Comparison of ENCODE assay signal across 23 cellular contexts in genomic region chr22:35378547-35379078, GRCh38. TPM values are rescaled to one million over a fixed set of nuclear protein-coding genes. Genes with fewer than 3 reads are reported as not detected.
A peak's percentile ranks its signal among the peaks of the same experiment; 100 is the strongest.
DNase-seq lines count a peak whose midpoint lies in the region; ATAC-seq, FAIRE-seq and TF ChIP-seq lines count a peak whose summit lies in the region.
"Had no signal": no experiment of that assay in that cellular context is flagged by ENCODE, and none has a peak within 500 bp of the region (broad histone marks: within the 10 kb centered on the region; RNA-seq: fewer than 3 reads in every experiment).

No MANE protein-coding gene starts in this region.

- no peak overlapping the region for H3K4me3 Mint-ChIP-seq in activated T-helper 2 cell treated with anti-CD3 and anti-CD28 coated beads, Interferon-gamma antibody, Interleukin-2, Interleukin-4, amounts not matched to agents 10 μg/mL and 5 μg/mL and 100 μg/mL, durations not matched to agents 14 hours and 24 hours and 36 hours (ENCODE audit: low read depth)
- H3K4me3 Mint-ChIP-seq: activated CD4-positive, alpha-beta memory T cell treated with anti-CD3 and anti-CD28 coated beads for 36 hours; T-helper 17 cell had no signal

- peaks cover 0 to 11% (median 5%) of the 10 kb centered on the region in 11 experiments; a peak in 8 of 22 replicates for H3K36me3 ChIP-seq in BLaER1 treated with 17β-estradiol and CSF1 and Interleukin-3, amounts not matched to agents 10 nM and 100 nM
- H3K36me3 ChIP-seq in OCI-LY7 (ENCODE audit: insufficient read depth, low read length) = no peaks in the 10 kb centered on the region
- peaks cover 6% of the 10 kb centered on the region; the same call in 1 of the 2 replicates for H3K36me3 ChIP-seq in iPS-20b (ENCODE audit: insufficient read depth, low read depth, low read length)
- H3K36me3 ChIP-seq in small intestine (ENCODE audit: control insufficient read depth in 2 of 2, insufficient read depth in 2 of 2, low read length in 2 of 2) = no peaks in the 10 kb centered on the region
- peaks cover 5% of the 10 kb centered on the region; the same call in 1 of the 2 replicates for H3K36me3 ChIP-seq in GM23248 (ENCODE audit: low read depth)
- H3K36me3 ChIP-seq: lower lobe of right lung, ovary had no signal

- peaks cover 15% of the 10 kb centered on the region for H3K27me3 Mint-ChIP-seq in activated T-helper 2 cell treated with anti-CD3 and anti-CD28 coated beads, Interferon-gamma antibody, Interleukin-2, Interleukin-4, amounts not matched to agents 10 μg/mL and 5 μg/mL and 100 μg/mL, durations not matched to agents 14 hours and 24 hours and 36 hours (ENCODE audit: low read depth)

- FAIRE-seq in small intestine (lab: Jason Lieb, UNC) = no peak
- FAIRE-seq in GM12892 (lab: Jason Lieb, UNC) = no peak
- FAIRE-seq: endometrium had no signal

- peak overlapping the region in 10 of 11 experiments; percentile 85 to 99 (median 96); a peak in 19 of 22 replicates for H3K27ac ChIP-seq in BLaER1 treated with 17β-estradiol and CSF1 and Interleukin-3, amounts not matched to agents 10 nM and 100 nM
- no peak overlapping the region for H3K27ac ChIP-seq in OCI-LY7 (ENCODE audit: low read depth, low read length, poor library complexity, severe bottlenecking)
- peak overlapping the region; percentile 89 for H3K27ac ChIP-seq in iPS-20b (ENCODE audit: low read length)
- peak overlapping the region; percentile 94 to 95 for H3K27ac ChIP-seq in small intestine (ENCODE audit: low read depth in 1 of 2, low read length in 1 of 2)
- H3K27ac ChIP-seq in GM23248 = no peak overlapping the region
- H3K27ac ChIP-seq: SJCRH30, VCaP had no signal

- no peak overlapping the region for H3K27ac Mint-ChIP-seq in activated T-helper 2 cell treated with anti-CD3 and anti-CD28 coated beads, Interferon-gamma antibody, Interleukin-2, Interleukin-4, amounts not matched to agents 10 μg/mL and 5 μg/mL and 100 μg/mL, durations not matched to agents 14 hours and 24 hours and 36 hours
- H3K27ac Mint-ChIP-seq: activated CD4-positive, alpha-beta memory T cell treated with anti-CD3 and anti-CD28 coated beads for 36 hours; naive B cell; T-helper 17 cell had no signal

- peaks cover 64% of the 10 kb centered on the region for H3F3A ChIP-seq in GM23248 (ENCODE audit: insufficient read depth)

- peaks cover 0 to 42% (median 35%) of the 10 kb centered on the region in 11 experiments; a peak in 18 of 22 replicates for H3K27me3 ChIP-seq in BLaER1 treated with 17β-estradiol and CSF1 and Interleukin-3, amounts not matched to agents 10 nM and 100 nM
- H3K27me3 ChIP-seq in iPS-20b (ENCODE audit: insufficient read depth, low read length) = peaks cover 4% of the 10 kb centered on the region; the same call in 1 of the 2 replicates
- H3K27me3 ChIP-seq in small intestine (ENCODE audit: control insufficient read depth in 2 of 2, insufficient read depth in 2 of 2, low read length in 2 of 2) = no peaks in the 10 kb centered on the region
- H3K27me3 ChIP-seq in GM23248 (replicated peaks; ENCODE audit: insufficient read depth) = no peaks in the 10 kb centered on the region
- H3K27me3 ChIP-seq: heart right ventricle, ovary, SJCRH30 had no signal

- no peak for TF ChIP-seq POLR2A in GM12892 (IDR thresholded peaks at IDR 0.05; ENCODE audit: low read depth, low read length)

- peaks cover 0 to 26% (median 0%) of the 10 kb centered on the region in 11 experiments; a peak in 7 of 22 replicates for H4K20me1 ChIP-seq in BLaER1 treated with 17β-estradiol and CSF1 and Interleukin-3, amounts not matched to agents 10 nM and 100 nM
- H4K20me1 ChIP-seq in OCI-LY7 (ENCODE audit: insufficient read depth, low read length) (no peaks in the 10 kb centered on the region), GM23248 (ENCODE audit: insufficient read depth) (no peaks in the 10 kb centered on the region)

- peak overlapping the region in 10 of 11 experiments; percentile 70 to 99 (median 85); a peak in 17 of 22 replicates for H3K4me2 ChIP-seq in BLaER1 treated with 17β-estradiol and CSF1 and Interleukin-3, amounts not matched to agents 10 nM and 100 nM
- peak overlapping the region; percentile 42; the same call in 1 of the 2 replicates for H3K4me2 ChIP-seq in OCI-LY7 (ENCODE audit: low read length)
- H3K4me2 ChIP-seq in GM23248 (ENCODE audit: unreplicated experiment) = no peak overlapping the region

- H3K79me2 ChIP-seq in OCI-LY7 (ENCODE audit: insufficient read depth, low read depth, low read length) = no peaks in the 10 kb centered on the region
- H3K79me2 ChIP-seq in GM23248 (ENCODE audit: insufficient read depth) = peaks cover 33% of the 10 kb centered on the region

- no peaks in the 10 kb centered on the region for H3K9me3 Mint-ChIP-seq in activated T-helper 2 cell treated with anti-CD3 and anti-CD28 coated beads, Interferon-gamma antibody, Interleukin-2, Interleukin-4, amounts not matched to agents 10 μg/mL and 5 μg/mL and 100 μg/mL, durations not matched to agents 14 hours and 24 hours and 36 hours
- H3K9me3 Mint-ChIP-seq: activated CD4-positive, alpha-beta memory T cell treated with anti-CD3 and anti-CD28 coated beads for 36 hours; naive B cell had no signal

- intact Hi-C loops in OCI-LY7 (cut with micrococcal nuclease; ENCODE audit: unreplicated experiment) = no loop called here
- intact Hi-C loops in activated T-helper 2 cell treated with anti-CD3 and anti-CD28 coated beads, Interferon-gamma antibody, Interleukin-2, Interleukin-4, amounts not matched to agents 10 μg/mL and 5 μg/mL and 100 μg/mL, durations not matched to agents 14 hours and 24 hours and 36 hours (cut with micrococcal nuclease) = no loop called here

- H3K9me2 ChIP-seq in OCI-LY7 (ENCODE audit: insufficient read depth, low read length) (no peaks in the 10 kb centered on the region), GM23248 (ENCODE audit: insufficient read depth) (no peaks in the 10 kb centered on the region)

- H2AFZ ChIP-seq in OCI-LY7 (ENCODE audit: low read length) (no peak overlapping the region), GM23248 (no peak overlapping the region)

- TF ChIP-seq CTCF in OCI-LY7 (conservative IDR thresholded peaks at IDR 0.05; ENCODE audit: low read length) = no peak

- peak overlapping the region in 5 of 11 experiments; percentile 0 to 85 (median 80); a peak in 5 of 22 replicates for H3K9ac ChIP-seq in BLaER1 treated with 17β-estradiol and CSF1 and Interleukin-3, amounts not matched to agents 10 nM and 100 nM
- H3K9ac ChIP-seq in iPS-20b (ENCODE audit: low read depth, low read length) (peak overlapping the region; percentile 77; the same call in 1 of the 2 replicates), GM23248 (no peak overlapping the region)

- DNase-seq in OCI-LY7 (ENCODE audit: low spot score) (no peak), small intestine (no peak), GM12892 (ENCODE audit: insufficient read length) (no peak), GM23248 (no peak)
- no peak for DNase-seq in activated T-helper 2 cell treated with anti-CD3 and anti-CD28 coated beads, Interferon-gamma antibody, Interleukin-2, Interleukin-4, amounts not matched to agents 10 μg/mL and 5 μg/mL and 100 μg/mL, durations not matched to agents 14 hours and 24 hours and 36 hours (ENCODE audit: low spot score)
- DNase-seq: activated CD4-positive, alpha-beta memory T cell treated with anti-CD3 and anti-CD28 coated beads for 36 hours; activated naive CD4-positive, alpha-beta T cell treated with Interleukin-2 at 50 U/mL for 16 hours; heart right ventricle; lower lobe of right lung; naive B cell; NCI-H1105; NCI-H524 treated with DMSO at 0.1 percent for 48 hours; OCI-M1; ovary; SJCRH30; stimulated activated naive CD8-positive, alpha-beta T cell treated with anti-CD3 and anti-CD28 coated beads, Interleukin-15, Interleukin-2, amounts not matched to agents 100 U/mL and 50 U/mL, for 24 hours; T-helper 17 cell had no signal

- H3K4me3 ChIP-seq in BLaER1 treated with 17β-estradiol and CSF1 and Interleukin-3, amounts not matched to agents 10 nM and 100 nM = no peak overlapping the region
- H3K4me3 ChIP-seq in OCI-LY7 (ENCODE audit: low read depth, low read length, poor library complexity, severe bottlenecking) (no peak overlapping the region), iPS-20b (ENCODE audit: low read length) (no peak overlapping the region), small intestine (ENCODE audit: low read depth in 1 of 2, low read length in 2 of 2) (no peak overlapping the region), GM23248 (no peak overlapping the region)
- H3K4me3 ChIP-seq: heart right ventricle, lower lobe of right lung, ovary, SJCRH30 had no signal

- in situ Hi-C loops in GM23248 (cut with MboI) = no loop called here

- no peak for ATAC-seq in GM19463 (IDR thresholded peaks at IDR 0.05; ENCODE audit: unreplicated experiment)
- ATAC-seq: heart right ventricle; lower lobe of right lung; sciatic nerve; stimulated activated naive CD8-positive, alpha-beta T cell treated with anti-CD3 and anti-CD28 coated beads, Interleukin-15, Interleukin-2, amounts not matched to agents 100 U/mL and 50 U/mL, for 24 hours; T-helper 17 cell had no signal

- peaks cover 44 to 92% (median 77%) of the 10 kb centered on the region in 10 experiments for H3K4me1 ChIP-seq in BLaER1 treated with 17β-estradiol and CSF1 and Interleukin-3, amounts not matched to agents 10 nM and 100 nM
- H3K4me1 ChIP-seq in OCI-LY7 (ENCODE audit: insufficient read depth, low read length, poor library complexity, severe bottlenecking) (peaks cover 51% of the 10 kb centered on the region), iPS-20b (ENCODE audit: insufficient read depth, low read length) (peaks cover 36% of the 10 kb centered on the region), small intestine (ENCODE audit: control insufficient read depth in 2 of 2, insufficient read depth in 1 of 2, low read depth in 1 of 2, low read length in 1 of 2) (peaks cover 9 to 11% of the 10 kb centered on the region in 2 donors), GM23248 (ENCODE audit: insufficient read depth) (peaks cover 46% of the 10 kb centered on the region)

- H3K9me3 ChIP-seq in BLaER1 treated with 17β-estradiol and CSF1 and Interleukin-3, amounts not matched to agents 10 nM and 100 nM (replicated peaks in 1 of 11) = no peaks in the 10 kb centered on the region
- no peaks in the 10 kb centered on the region for H3K9me3 ChIP-seq in OCI-LY7 (ENCODE audit: low read length)
- H3K9me3 ChIP-seq in iPS-20b (ENCODE audit: insufficient read depth, low read depth, low read length) = no peaks in the 10 kb centered on the region
- H3K9me3 ChIP-seq in small intestine (ENCODE audit: control insufficient read depth, low read depth) = no peaks in the 10 kb centered on the region
- H3K9me3 ChIP-seq in GM23248 (ENCODE audit: low read depth) = no peaks in the 10 kb centered on the region
- H3K9me3 ChIP-seq: heart right ventricle, lower lobe of right lung, ovary, SJCRH30 had no signal

- BruUV-seq in OCI-LY7 (replicated peaks; lab: Mats Ljungman, UMichigan) = no TSS peak

- 32 to 66% (median 57%) methylated on average over 5 of the region's 5 CpGs for WGBS in small intestine, 3 donors
- WGBS in GM23248 (ENCODE audit: low coverage in 1 of 2, low lambda C conversion rate in 2 of 2, missing lambda C conversion rate in 2 of 2), 2 experiments = 94 to 99% methylated on average over 5 of the region's 5 CpGs

- CTCF ChIA-PET in OCI-LY7 (lab: Charles Lee; ENCODE audit: unreplicated experiment) = no interaction called here

- no peaks in the 10 kb centered on the region for H3K36me3 Mint-ChIP-seq in activated T-helper 2 cell treated with anti-CD3 and anti-CD28 coated beads, Interferon-gamma antibody, Interleukin-2, Interleukin-4, amounts not matched to agents 10 μg/mL and 5 μg/mL and 100 μg/mL, durations not matched to agents 14 hours and 24 hours and 36 hours (ENCODE audit: low read depth)
- H3K36me3 Mint-ChIP-seq: activated CD4-positive, alpha-beta memory T cell treated with anti-CD3 and anti-CD28 coated beads for 36 hours; naive B cell had no signal

- H3K4me1 Mint-ChIP-seq in activated T-helper 2 cell treated with anti-CD3 and anti-CD28 coated beads, Interferon-gamma antibody, Interleukin-2, Interleukin-4, amounts not matched to agents 10 μg/mL and 5 μg/mL and 100 μg/mL, durations not matched to agents 14 hours and 24 hours and 36 hours (ENCODE audit: low read depth) = peaks cover 21% of the 10 kb centered on the region

- POLR2A ChIA-PET in OCI-LY7 (lab: Charles Lee) = interaction anchor here (0.6 kb wide), 1 partner anchor 30 kb away, joined by 3 read pairs; no protein-coding TSS in a partner anchor

RNA-seq across cellular contexts. Expression of gene HMOX1, which starts 2.3 kb away (rescaled TPM):
- total RNA-seq in OCI-LY7 (2014; rRNA removed; shearing (Covaris generic)) = 2.2 and 2.9 TPM in 2 replicates
- total RNA-seq in OCI-LY7 (2022) = 8.5 and 13.9 TPM in 2 replicates
- polyA plus RNA-seq in small intestine = 100 to 1,000 TPM in 1 of 3 donors, 10 to 100 TPM in 2; 22.3 to 119 (median 91.0) TPM
- polyA plus RNA-seq in GM12892 (2012; ENCODE audit: missing spikeins) = 9.7 TPM
- 71.6 and 82.9 TPM in 2 replicates for total RNA-seq in GM23248 (2014; rRNA removed; shearing (Covaris generic))
- polyA plus RNA-seq in GM23248 (2016; fragmentation: Nextera tagmentation; extraction: Ambion mirVana) = 44.3 and 46.6 TPM in 2 replicates
- 1.0 and 1.3 TPM in 2 replicates for total RNA-seq in activated T-helper 2 cell treated with anti-CD3 and anti-CD28 coated beads, Interferon-gamma antibody, Interleukin-2, Interleukin-4, amounts not matched to agents 10 μg/mL and 5 μg/mL and 100 μg/mL, durations not matched to agents 14 hours and 24 hours and 36 hours

RNA-seq across cellular contexts. Expression of gene MCM5, which starts 21.3 kb away (rescaled TPM):
- total RNA-seq in OCI-LY7 (2014; rRNA removed; shearing (Covaris generic)) = 178 and 242 TPM in 2 replicates
- total RNA-seq in OCI-LY7 (2022) = 360 TPM in 2 replicates
- 10 to 100 TPM in 1 of 3 donors, 1 to 10 TPM in 2; 5.6 to 31.8 (median 6.5) TPM for polyA plus RNA-seq in small intestine
- 105 TPM for polyA plus RNA-seq in GM12892 (2012; ENCODE audit: missing spikeins)
- 34.4 and 37.2 TPM in 2 replicates for total RNA-seq in GM23248 (2014; rRNA removed; shearing (Covaris generic))
- 48.4 and 51.5 TPM in 2 replicates for polyA plus RNA-seq in GM23248 (2016; fragmentation: Nextera tagmentation; extraction: Ambion mirVana)
- total RNA-seq in activated T-helper 2 cell treated with anti-CD3 and anti-CD28 coated beads, Interferon-gamma antibody, Interleukin-2, Interleukin-4, amounts not matched to agents 10 μg/mL and 5 μg/mL and 100 μg/mL, durations not matched to agents 14 hours and 24 hours and 36 hours = 270 and 286 TPM in 2 replicates

Comparison
In these comparisons a context has a peak if more than half of its experiments do, and no peak if none do; other contexts are left out.
1. H3K27ac ChIP-seq: peak in BLaER1 treated with 17β-estradiol and CSF1 and Interleukin-3, amounts not matched to agents 10 nM and 100 nM (10 of 11), iPS-20b (single experiment) and small intestine (2 of 2); none in OCI-LY7 (single experiment) and GM23248 (single experiment).